Comparison of ENCODE assay signal across 8 cellular contexts in the genomic region with DNA sequence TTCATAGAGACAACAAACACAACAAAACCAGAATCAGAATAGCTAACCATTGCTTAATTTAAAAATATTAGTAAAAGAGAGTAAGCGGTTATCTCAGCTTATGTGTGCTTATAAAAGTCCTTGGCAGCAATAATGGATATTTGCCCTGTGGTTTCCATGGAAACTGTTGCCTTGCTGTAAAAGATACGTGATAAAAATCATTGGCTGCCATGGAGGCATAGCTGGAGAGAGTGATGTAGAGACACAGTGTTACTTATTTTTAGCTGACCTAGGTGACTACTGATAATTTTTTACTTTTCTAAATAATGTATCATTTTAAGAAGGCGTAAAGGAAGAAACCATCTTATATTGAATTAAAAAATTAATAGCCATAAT.
DNase-seq lines count a peak whose midpoint lies in the region; ATAC-seq and TF ChIP-seq lines count a peak whose summit lies in the region.

No MANE protein-coding gene starts in this region.

- in situ Hi-C loops in brain microvascular endothelial cell (cut with HindIII; ENCODE audit: low pct_ligation_motif_present, low sequenced_read_pairs): no loop called here

- DNase-seq in COR-L47 (lab: John Stamatoyannopoulos, UW) (peak; percentile 77), NCI-H1694 (lab: John Stamatoyannopoulos, UW) (peak; percentile 43), brain microvascular endothelial cell (peak; percentile 66), T-helper 1 cell (no peak)
- no peak for DNase-seq in stimulated activated effector memory CD8-positive, alpha-beta T cell treated with anti-CD3 and anti-CD28 coated beads, Interleukin-12 subunit alpha, Interleukin-12 subunit beta, amount 100 ng/mL, for 72 hours (ENCODE audit: low spot score in 2 of 2)

- H3K4me2 ChIP-seq in neural cell (ENCODE audit: low read length): peak overlapping the region; percentile 81

- no peaks in the 10 kb centered on the region for H3K9me3 Mint-ChIP-seq in stimulated activated effector memory CD8-positive, alpha-beta T cell treated with anti-CD3 and anti-CD28 coated beads, Interleukin-12 subunit alpha, Interleukin-12 subunit beta, amount 100 ng/mL, for 72 hours

- H3K4me3 Mint-ChIP-seq in stimulated activated effector memory CD8-positive, alpha-beta T cell treated with anti-CD3 and anti-CD28 coated beads, Interleukin-12 subunit alpha, Interleukin-12 subunit beta, amount 100 ng/mL, for 72 hours: no peak overlapping the region

- no peaks in the 10 kb centered on the region for H4K20me1 ChIP-seq in neural cell (ENCODE audit: insufficient read depth)

- H3F3A ChIP-seq in neural cell (ENCODE audit: insufficient read depth, low read length, poor library complexity, severe bottlenecking): no peaks in the 10 kb centered on the region

- peaks cover 5% of the 10 kb centered on the region for H3K36me3 Mint-ChIP-seq in stimulated activated effector memory CD8-positive, alpha-beta T cell treated with anti-CD3 and anti-CD28 coated beads, Interleukin-12 subunit alpha, Interleukin-12 subunit beta, amount 100 ng/mL, for 72 hours

- ATAC-seq in GM18519 (IDR thresholded peaks at IDR 0.05; ENCODE audit: low FRiP score, unreplicated experiment) (no peak), GM18907 (IDR thresholded peaks at IDR 0.05; ENCODE audit: unreplicated experiment) (no peak)
- ATAC-seq in stimulated activated effector memory CD8-positive, alpha-beta T cell treated with anti-CD3 and anti-CD28 coated beads, Interleukin-12 subunit alpha, Interleukin-12 subunit beta, amount 100 ng/mL, for 72 hours: no peak

- H3K27ac Mint-ChIP-seq in stimulated activated effector memory CD8-positive, alpha-beta T cell treated with anti-CD3 and anti-CD28 coated beads, Interleukin-12 subunit alpha, Interleukin-12 subunit beta, amount 100 ng/mL, for 72 hours: no peak overlapping the region

- no peaks in the 10 kb centered on the region for H3K9me3 ChIP-seq in neural cell (ENCODE audit: low read length)

- H3K9ac ChIP-seq in neural cell (ENCODE audit: low read length): peak overlapping the region; percentile 54

- no peaks in the 10 kb centered on the region for H3K79me2 ChIP-seq in neural cell (replicated peaks; ENCODE audit: insufficient read depth, low read length)

- TF ChIP-seq CTCF in brain microvascular endothelial cell (IDR thresholded peaks at IDR 0.05; ENCODE audit: low read depth, low read length, missing control alignments) (no peak), neural cell (IDR thresholded peaks at IDR 0.05; ENCODE audit: poor library complexity, severe bottlenecking) (no peak)

- H3K4me3 ChIP-seq in brain microvascular endothelial cell (ENCODE audit: low read depth, low read length) (no peak overlapping the region), neural cell (ENCODE audit: low read length) (peak overlapping the region; percentile 57)

- no peaks in the 10 kb centered on the region for H3K36me3 ChIP-seq in brain microvascular endothelial cell (replicated peaks)
- no peaks in the 10 kb centered on the region for H3K36me3 ChIP-seq in neural cell (ENCODE audit: insufficient read depth, low read length)

- H3K4me1 Mint-ChIP-seq in stimulated activated effector memory CD8-positive, alpha-beta T cell treated with anti-CD3 and anti-CD28 coated beads, Interleukin-12 subunit alpha, Interleukin-12 subunit beta, amount 100 ng/mL, for 72 hours: peaks cover 12% of the 10 kb centered on the region

- H3K27ac ChIP-seq in brain microvascular endothelial cell (peak overlapping the region; percentile 23), neural cell (ENCODE audit: low read length) (peak overlapping the region; percentile 84)

- H3K9me2 ChIP-seq in neural cell (ENCODE audit: insufficient read depth, low read length): no peaks in the 10 kb centered on the region

- no peaks in the 10 kb centered on the region for H3K27me3 ChIP-seq in brain microvascular endothelial cell (replicated peaks)
- H3K27me3 ChIP-seq in neural cell (ENCODE audit: insufficient read depth, low read depth, low read length): no peaks in the 10 kb centered on the region

- TF ChIP-seq RAD21 in neural cell (conservative IDR thresholded peaks at IDR 0.05): no peak

- peak; percentile 44 for TF ChIP-seq EP300 in neural cell (conservative IDR thresholded peaks at IDR 0.05; ENCODE audit: poor library complexity, severe bottlenecking)

- H2AFZ ChIP-seq in neural cell (ENCODE audit: low read depth, low read length): no peak overlapping the region

TF ChIP-seq in neural cell, 6 proteins besides CTCF, POLR2A, EP300 and RAD21:
- TF ChIP-seq, protein P1, sequence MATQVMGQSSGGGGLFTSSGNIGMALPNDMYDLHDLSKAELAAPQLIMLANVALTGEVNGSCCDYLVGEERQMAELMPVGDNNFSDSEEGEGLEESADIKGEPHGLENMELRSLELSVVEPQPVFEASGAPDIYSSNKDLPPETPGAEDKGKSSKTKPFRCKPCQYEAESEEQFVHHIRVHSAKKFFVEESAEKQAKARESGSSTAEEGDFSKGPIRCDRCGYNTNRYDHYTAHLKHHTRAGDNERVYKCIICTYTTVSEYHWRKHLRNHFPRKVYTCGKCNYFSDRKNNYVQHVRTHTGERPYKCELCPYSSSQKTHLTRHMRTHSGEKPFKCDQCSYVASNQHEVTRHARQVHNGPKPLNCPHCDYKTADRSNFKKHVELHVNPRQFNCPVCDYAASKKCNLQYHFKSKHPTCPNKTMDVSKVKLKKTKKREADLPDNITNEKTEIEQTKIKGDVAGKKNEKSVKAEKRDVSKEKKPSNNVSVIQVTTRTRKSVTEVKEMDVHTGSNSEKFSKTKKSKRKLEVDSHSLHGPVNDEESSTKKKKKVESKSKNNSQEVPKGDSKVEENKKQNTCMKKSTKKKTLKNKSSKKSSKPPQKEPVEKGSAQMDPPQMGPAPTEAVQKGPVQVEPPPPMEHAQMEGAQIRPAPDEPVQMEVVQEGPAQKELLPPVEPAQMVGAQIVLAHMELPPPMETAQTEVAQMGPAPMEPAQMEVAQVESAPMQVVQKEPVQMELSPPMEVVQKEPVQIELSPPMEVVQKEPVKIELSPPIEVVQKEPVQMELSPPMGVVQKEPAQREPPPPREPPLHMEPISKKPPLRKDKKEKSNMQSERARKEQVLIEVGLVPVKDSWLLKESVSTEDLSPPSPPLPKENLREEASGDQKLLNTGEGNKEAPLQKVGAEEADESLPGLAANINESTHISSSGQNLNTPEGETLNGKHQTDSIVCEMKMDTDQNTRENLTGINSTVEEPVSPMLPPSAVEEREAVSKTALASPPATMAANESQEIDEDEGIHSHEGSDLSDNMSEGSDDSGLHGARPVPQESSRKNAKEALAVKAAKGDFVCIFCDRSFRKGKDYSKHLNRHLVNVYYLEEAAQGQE (IDR thresholded peaks at IDR 0.05; ENCODE audit: borderline replicate concordance): no peak
- no peak for TF ChIP-seq EZH2 (IDR thresholded peaks at IDR 0.05; ENCODE audit: borderline replicate concordance, insufficient read depth, low read length, poor library complexity, severe bottlenecking)
- no peak for TF ChIP-seq TAF1 (IDR thresholded peaks at IDR 0.05; ENCODE audit: low read depth)
- TF ChIP-seq POLR2AphosphoS5 (IDR thresholded peaks at IDR 0.05): peak; percentile 30
TF ChIP-seq in neural cell: peak in this region for 1.

Comparison
In these comparisons a context has a peak if more than half of its experiments do, and no peak if none do; other contexts are left out.
1. DNase-seq: peak in COR-L47 (single experiment), NCI-H1694 (single experiment) and brain microvascular endothelial cell (single experiment); none in T-helper 1 cell (0 of 5) and stimulated activated effector memory CD8-positive, alpha-beta T cell treated with anti-CD3 and anti-CD28 coated beads, Interleukin-12 subunit alpha, Interleukin-12 subunit beta, amount 100 ng/mL, for 72 hours (0 of 2).